2 cellular contexts compared by ENCODE assay signal in genomic region chr4:101345271-101345595, GRCh38.
A peak's percentile ranks its signal among the peaks of the same experiment; 100 is the strongest.
TF ChIP-seq lines count a peak whose summit lies in the region.

No MANE protein-coding gene starts in this region.

TF ChIP-seq in K562, 482 proteins besides CTCF, POLR2A, EP300 and RAD21 (continued from another document):
- TF ChIP-seq, protein P1, sequence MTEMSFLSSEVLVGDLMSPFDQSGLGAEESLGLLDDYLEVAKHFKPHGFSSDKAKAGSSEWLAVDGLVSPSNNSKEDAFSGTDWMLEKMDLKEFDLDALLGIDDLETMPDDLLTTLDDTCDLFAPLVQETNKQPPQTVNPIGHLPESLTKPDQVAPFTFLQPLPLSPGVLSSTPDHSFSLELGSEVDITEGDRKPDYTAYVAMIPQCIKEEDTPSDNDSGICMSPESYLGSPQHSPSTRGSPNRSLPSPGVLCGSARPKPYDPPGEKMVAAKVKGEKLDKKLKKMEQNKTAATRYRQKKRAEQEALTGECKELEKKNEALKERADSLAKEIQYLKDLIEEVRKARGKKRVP (CRISPR knock-in tag; IDR thresholded peaks at IDR 0.05): 0 out of 2 replicates have a peak, but pooled peaks have one; percentile 20

TF ChIP-seq in liver, 16 proteins besides CTCF, POLR2A, EP300 and RAD21 (continued from another document):
- TF ChIP-seq JUND (IDR thresholded peaks at IDR 0.05): no peak
- TF ChIP-seq HNF4G (IDR thresholded peaks at IDR 0.05): no peak
